20 cellular contexts compared by ENCODE assay signal in the genomic region with DNA sequence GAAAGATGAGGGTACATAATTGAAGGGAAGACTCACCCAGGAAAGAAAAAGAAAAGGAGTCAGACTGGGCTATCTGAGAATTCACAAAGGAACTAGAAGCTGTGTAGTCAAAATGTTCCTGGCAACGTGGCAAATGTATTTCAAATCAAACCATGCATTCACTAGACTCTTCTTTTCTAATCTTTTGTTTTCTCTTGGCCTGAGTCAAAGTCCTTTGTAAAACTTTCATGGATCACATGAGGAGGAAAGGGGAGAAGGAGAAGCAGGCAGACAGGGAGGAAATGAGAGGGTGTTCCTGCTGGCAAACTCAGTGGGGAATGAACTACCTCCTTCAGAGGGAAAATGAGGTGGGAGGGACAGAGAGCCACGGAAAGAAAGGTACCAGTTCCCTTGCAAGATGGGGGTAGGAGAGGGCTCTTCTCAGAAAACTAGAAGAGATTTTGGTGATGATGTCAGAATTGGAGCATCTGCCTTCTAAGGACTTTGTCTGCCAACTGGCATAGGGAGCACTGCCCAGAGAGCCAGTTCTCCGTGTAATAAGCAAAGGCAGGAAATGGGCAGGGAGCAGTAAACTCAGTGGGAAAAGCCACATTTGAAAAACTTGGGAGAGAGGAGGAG. TPM values are rescaled to one million over a fixed set of nuclear protein-coding genes. Genes with fewer than 3 reads are reported as not detected.
DNase-seq lines count a peak whose midpoint lies in the region; ATAC-seq and TF ChIP-seq lines count a peak whose summit lies in the region.
"Had no signal": no experiment of that assay in that cellular context is flagged by ENCODE, and none has a peak within 500 bp of the region (broad histone marks: within the 10 kb centered on the region; RNA-seq: fewer than 3 reads in every experiment).

No MANE protein-coding gene starts in this region.

- peak overlapping the region in 4 of 5 experiments; percentile 9 to 52 (median 20) for H3K27ac Mint-ChIP-seq in brain
- H3K27ac Mint-ChIP-seq: B cell had no signal

- H3K9me3 ChIP-seq in HCT116 (ENCODE audit: control insufficient read depth in 1 of 2, insufficient read depth in 1 of 2, low read depth in 1 of 2, low read length in 2 of 2), result no peaks in the 10 kb centered on the region
- no peaks in the 10 kb centered on the region for H3K9me3 ChIP-seq in iPS DF 6.9 (ENCODE audit: control insufficient read depth, insufficient read depth, low read length)
- H3K9me3 ChIP-seq: mucosa of descending colon, upper lobe of left lung had no signal

- H3K4me1 ChIP-seq in HCT116 (ENCODE audit: control insufficient read depth in 1 of 2, insufficient read depth in 2 of 2, low read length in 2 of 2) (peaks cover 4 to 24% of the 10 kb centered on the region in 2 experiments; a peak in 3 of 4 replicates), iPS DF 6.9 (ENCODE audit: control insufficient read depth, insufficient read depth, low read length) (peaks cover 2% of the 10 kb centered on the region; the same call in 1 of the 2 replicates)

- RAD21 ChIA-PET in HCT116 (lab: Charles Lee; ENCODE audit: low non-redundant PET in 1 of 2, low total read pairs in 2 of 2, uncharacterized antibody in 2 of 2, unreplicated experiment in 2 of 2), result no interaction called here

- no peaks in the 10 kb centered on the region for H3K9me2 ChIP-seq in HCT116 (ENCODE audit: insufficient read depth)

- no peak overlapping the region for H3K4me3 ChIP-seq in HCT116 (replicated peaks in 1 of 2; ENCODE audit: low read depth in 1 of 2, low read length in 2 of 2)
- no peak overlapping the region for H3K4me3 ChIP-seq in iPS DF 6.9 (ENCODE audit: low read length)
- H3K4me3 ChIP-seq: GM12878, mucosa of descending colon, upper lobe of left lung had no signal

- TF ChIP-seq CTCF in HCT116 (IDR thresholded peaks at IDR 0.05 in 2 of 3, conservative IDR thresholded peaks at IDR 0.05 in 1 of 3; ENCODE audit: borderline replicate concordance in 1 of 3, insufficient read depth in 1 of 3, low read depth in 2 of 3, low read length in 2 of 3) (no peak), brain (conservative IDR thresholded peaks at IDR 0.05) (no peak)

- H3K4me3 Mint-ChIP-seq in brain, result peak overlapping the region in 1 of 5 experiments; percentile 37
- H3K4me3 Mint-ChIP-seq: B cell had no signal

- H3K79me2 ChIP-seq in HCT116 (ENCODE audit: insufficient read depth, low read length), result no peaks in the 10 kb centered on the region

- H3K36me3 Mint-ChIP-seq in brain, result peaks cover 15% of the 10 kb centered on the region

- H3K4me1 Mint-ChIP-seq in brain, result peaks cover 67% of the 10 kb centered on the region
- H3K4me1 Mint-ChIP-seq: B cell had no signal

- no peak overlapping the region for H3K4me2 ChIP-seq in HCT116 (ENCODE audit: low read length)

- H3K27ac ChIP-seq in HCT116 (ENCODE audit: low read depth, low read length) (no peak overlapping the region), iPS DF 6.9 (ENCODE audit: low read length) (no peak overlapping the region)
- H3K27ac ChIP-seq: upper lobe of left lung had no signal

- no CpG with 5 or more reads among the region's 3 CpGs for WGBS in iPS DF 6.9 (ENCODE audit: insufficient coverage, insufficient read length)

- H2AFZ ChIP-seq in HCT116 (ENCODE audit: low read depth, low read length, poor library complexity, severe bottlenecking), result peak overlapping the region; percentile 64

- peaks cover 0 to 12% (median 0%) of the 10 kb centered on the region in 5 experiments for H3K9me3 Mint-ChIP-seq in brain

- H3K27me3 ChIP-seq in HCT116 (ENCODE audit: insufficient read depth, low read length) (no peaks in the 10 kb centered on the region), iPS DF 6.9 (ENCODE audit: control insufficient read depth, insufficient read depth, low read length) (no peaks in the 10 kb centered on the region)
- H3K27me3 ChIP-seq: upper lobe of left lung had no signal

- no peaks in the 10 kb centered on the region for H4K20me1 ChIP-seq in HCT116 (ENCODE audit: insufficient read depth)

- peaks cover 4% of the 10 kb centered on the region for H3K27me3 Mint-ChIP-seq in brain
- H3K27me3 Mint-ChIP-seq: B cell had no signal

- CTCF ChIA-PET in HCT116 (lab: Charles Lee), result no interaction called here

- intact Hi-C loops in HCT116 (cut with micrococcal nuclease), result no loop called here
- intact Hi-C loops in posterior vena cava (cut with DNase I), result no loop called here

- BruUV-seq in HCT116 (replicated peaks; lab: Mats Ljungman, UMichigan), result no TSS peak

- H3K36me3 ChIP-seq in HCT116 (ENCODE audit: control insufficient read depth in 1 of 2, insufficient read depth in 2 of 2, low read length in 2 of 2) (no peaks in the 10 kb centered on the region), iPS DF 6.9 (ENCODE audit: control insufficient read depth, insufficient read depth, low read length) (no peaks in the 10 kb centered on the region)
- H3K36me3 ChIP-seq: upper lobe of left lung had no signal

- DNase-seq in ACHN (peak; percentile 63), HCT116 (ENCODE audit: low read depth, low spot score) (no peak), iPS DF 6.9 (ENCODE audit: low read depth, low spot score) (peak; percentile 9), NOMO-1 treated with DMSO at 0.1 percent for 48 hours (lab: John Stamatoyannopoulos, UW; ENCODE audit: unreplicated experiment) (no peak), posterior vena cava (ENCODE audit: low spot score) (no peak), mesenteric fat pad (ENCODE audit: low spot score) (no peak)
- DNase-seq: activated CD8-positive, alpha-beta memory T cell treated with anti-CD3 and anti-CD28 coated beads for 24 hours; activated naive CD4-positive, alpha-beta T cell; DMS153; Karpas-422; mucosa of descending colon; NCI-H1930; NCI-H82; SIG-M5; stimulated activated CD4-positive, alpha-beta T cell treated with anti-CD3 and anti-CD28 coated beads, Interleukin-2, amount 100 ng/mL, for 24 hours had no signal

- ATAC-seq in HCT116 (no peak), HG02973 (IDR thresholded peaks at IDR 0.05; ENCODE audit: unreplicated experiment) (no peak)
- ATAC-seq: GM12878, mucosa of descending colon had no signal

- in situ Hi-C loops in ACHN (cut with HindIII; ENCODE audit: low pct_ligation_motif_present, low pct_unique_long_range_greater_than_20kb, low sequenced_read_pairs), result no loop called here

- TF ChIP-seq RAD21 in HCT116 (IDR thresholded peaks at IDR 0.05; ENCODE audit: low read depth), result no peak

- POLR2A ChIA-PET in HCT116 (lab: Charles Lee), result no interaction called here

- TF ChIP-seq POLR2A in HCT116 (IDR thresholded peaks at IDR 0.05; ENCODE audit: borderline replicate concordance, extremely low read depth, insufficient read depth, insufficient read length), result no peak

- H3K9ac ChIP-seq in HCT116 (ENCODE audit: low read length), result no peak overlapping the region

TF ChIP-seq in HCT116, 20 proteins besides CTCF, POLR2A, EP300 and RAD21 (continues in another document):
- TF ChIP-seq MAX (IDR thresholded peaks at IDR 0.05) (no peak), ELF1 (IDR thresholded peaks at IDR 0.05; ENCODE audit: borderline replicate concordance, low read depth) (no peak), YY1 (IDR thresholded peaks at IDR 0.05; ENCODE audit: extremely low read depth, insufficient replicate concordance, low read depth, low read length) (no peak), POLR2AphosphoS5 (IDR thresholded peaks at IDR 0.05; ENCODE audit: low read depth, low read length) (no peak), EZH2phosphoT487 (IDR thresholded peaks at IDR 0.05; ENCODE audit: borderline replicate concordance) (no peak), SP1 (IDR thresholded peaks at IDR 0.05; ENCODE audit: low read depth) (no peak), CEBPB (IDR thresholded peaks at IDR 0.05; ENCODE audit: low read depth) (no peak), EGR1 (IDR thresholded peaks at IDR 0.05; ENCODE audit: low read depth) (no peak), CBX3 (IDR thresholded peaks at IDR 0.05; ENCODE audit: low read depth) (no peak), FOSL1 (IDR thresholded peaks at IDR 0.05; ENCODE audit: low read depth) (no peak), TCF7L2 (IDR thresholded peaks at IDR 0.05; ENCODE audit: borderline replicate concordance, extremely low read depth, insufficient read depth, insufficient read length) (no peak), SRF (IDR thresholded peaks at IDR 0.05; ENCODE audit: low read depth) (no peak), ZNF274 (IDR thresholded peaks at IDR 0.05; ENCODE audit: low read depth, low read length) (no peak)
- TF ChIP-seq, protein P1, sequence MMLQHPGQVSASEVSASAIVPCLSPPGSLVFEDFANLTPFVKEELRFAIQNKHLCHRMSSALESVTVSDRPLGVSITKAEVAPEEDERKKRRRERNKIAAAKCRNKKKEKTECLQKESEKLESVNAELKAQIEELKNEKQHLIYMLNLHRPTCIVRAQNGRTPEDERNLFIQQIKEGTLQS (IDR thresholded peaks at IDR 0.05), result no peak

RNA-seq across cellular contexts. Expression of gene SLC8A1, which starts 51.4 kb away (rescaled TPM):
- 0.07 TPM for total RNA-seq in HCT116 (2021; ENCODE audit: unreplicated experiment)
- not detected in 2 replicates for polyA plus RNA-seq in HCT116 (2012)
- polyA plus RNA-seq in brain (ENCODE audit: insufficient read depth, low read depth, low replicate concordance), result 7.6 TPM
- total RNA-seq in posterior vena cava, result 100 to 1,000 TPM; 105 to 121 TPM
- 18.5 TPM for total RNA-seq in mesenteric fat pad

Comparison
In these comparisons a context has a peak if more than half of its experiments do, and no peak if none do; other contexts are left out.
1. DNase-seq: peak in ACHN (single experiment) and iPS DF 6.9 (single experiment); none in HCT116 (single experiment), NOMO-1 treated with DMSO at 0.1 percent for 48 hours (single experiment), posterior vena cava (single experiment) and mesenteric fat pad (single experiment).
2. RNA of gene SLC8A1, which starts 51.4 kb away (total RNA-seq): 105 to 121 TPM in posterior vena cava and 18.5 TPM in mesenteric fat pad (single experiment); 0.07 TPM in HCT116 (single experiment); every median in the first group is over 10 times any median in the second.